Comparison of ENCODE assay signal across 17 cellular contexts in the genomic region with DNA sequence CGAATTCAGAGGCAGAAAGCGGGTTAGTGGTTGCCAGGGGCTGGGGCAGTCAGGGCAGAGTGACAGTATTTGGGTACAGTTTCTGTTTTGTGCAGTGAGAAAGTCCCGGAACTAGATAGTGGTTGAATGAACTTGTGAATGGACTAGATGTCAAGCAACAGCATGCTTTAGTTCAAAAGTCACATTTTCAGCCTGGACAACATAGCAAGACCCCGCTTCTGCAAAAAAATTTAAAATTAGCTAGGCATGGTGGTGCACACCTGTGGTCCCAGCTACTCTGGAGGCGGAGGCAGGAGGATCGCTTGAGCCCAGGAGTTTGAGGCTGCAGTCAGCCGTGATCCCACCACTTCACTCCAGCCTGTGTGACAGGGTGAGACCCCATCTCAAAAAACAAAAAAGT. TPM values are rescaled to one million over a fixed set of nuclear protein-coding genes. Genes with fewer than 3 reads are reported as not detected.
DNase-seq lines count a peak whose midpoint lies in the region; ATAC-seq, FAIRE-seq and TF ChIP-seq lines count a peak whose summit lies in the region.
"Had no signal": no experiment of that assay in that cellular context is flagged by ENCODE, and none has a peak within 500 bp of the region (broad histone marks: within the 10 kb centered on the region; RNA-seq: fewer than 3 reads in every experiment).

No MANE protein-coding gene starts in this region.

- peaks cover 4% of the 10 kb centered on the region; the same call in 1 of the 2 replicates for H4K20me1 ChIP-seq in K562 (replicated peaks; ENCODE audit: control insufficient read depth, insufficient read depth, low read length)

- H3K27ac Mint-ChIP-seq in activated CD4-positive, alpha-beta T cell treated with anti-CD3 and anti-CD28 coated beads, Interleukin-2, amount 10 ng/mL, durations not matched to agents 7 days and 5 days: peak overlapping the region; percentile 98
- H3K27ac Mint-ChIP-seq in progenitor cell of endocrine pancreas: peak overlapping the region; percentile 76
- H3K27ac Mint-ChIP-seq in activated CD8-positive, alpha-beta T cell treated with anti-CD3 and anti-CD28 coated beads, Interleukin-2, amount 10 ng/mL, durations not matched to agents 7 days and 5 days: no peak overlapping the region

- H3K4me1 ChIP-seq in K562 (replicated peaks in 1 of 2; ENCODE audit: control insufficient read depth in 2 of 2, insufficient read depth in 2 of 2, low read length in 2 of 2): peaks cover 9 to 72% of the 10 kb centered on the region in 2 experiments
- peaks cover 7 to 27% (median 10%) of the 10 kb centered on the region in 3 donors for H3K4me1 ChIP-seq in pancreas

- H3K4me1 Mint-ChIP-seq in activated CD4-positive, alpha-beta T cell treated with anti-CD3 and anti-CD28 coated beads, Interleukin-2, amount 10 ng/mL, durations not matched to agents 7 days and 5 days: peaks cover 76% of the 10 kb centered on the region
- H3K4me1 Mint-ChIP-seq in progenitor cell of endocrine pancreas (ENCODE audit: low read depth): peaks cover 9% of the 10 kb centered on the region
- H3K4me1 Mint-ChIP-seq in activated CD8-positive, alpha-beta T cell treated with anti-CD3 and anti-CD28 coated beads, Interleukin-2, amount 10 ng/mL, durations not matched to agents 7 days and 5 days (ENCODE audit: low read depth): peaks cover 84% of the 10 kb centered on the region

- CTCF ChIA-PET in activated CD4-positive, alpha-beta T cell treated with anti-CD3 and anti-CD28 coated beads, Interleukin-2, amount 10 ng/mL, durations not matched to agents 7 days and 5 days (lab: Charles Lee): interaction anchor here (1.4 kb wide), 1 partner anchor 17 kb away, joined by 3 read pairs; no protein-coding TSS in a partner anchor
- CTCF ChIA-PET in K562 (lab: Yijun Ruan, JAX; ENCODE audit: low intra/inter-chr PET ratio): no interaction called here
- CTCF ChIA-PET in activated CD8-positive, alpha-beta T cell treated with anti-CD3 and anti-CD28 coated beads, Interleukin-2, amount 10 ng/mL, durations not matched to agents 7 days and 5 days (lab: Charles Lee): interaction anchor here (0.8 to 3.8 kb wide), 2 partner anchors 49 to 52 kb away, joined by 3 to 30 read pairs; no protein-coding TSS in a partner anchor

- no peak for TF ChIP-seq CTCF in K562 (IDR thresholded peaks at IDR 0.05 in 2 of 3, conservative IDR thresholded peaks at IDR 0.05 in 1 of 3; ENCODE audit: insufficient read depth in 2 of 3, low read depth in 1 of 3, low read length in 3 of 3)
- TF ChIP-seq CTCF in progenitor cell of endocrine pancreas (IDR thresholded peaks at IDR 0.05; ENCODE audit: unreplicated experiment): no peak
- no peak for TF ChIP-seq CTCF in pancreas (IDR thresholded peaks at IDR 0.05)

- no peaks in the 10 kb centered on the region for H3K27me3 Mint-ChIP-seq in activated CD4-positive, alpha-beta T cell treated with anti-CD3 and anti-CD28 coated beads, Interleukin-2, amount 10 ng/mL, durations not matched to agents 7 days and 5 days
- no peaks in the 10 kb centered on the region for H3K27me3 Mint-ChIP-seq in progenitor cell of endocrine pancreas
- H3K27me3 Mint-ChIP-seq in activated CD8-positive, alpha-beta T cell treated with anti-CD3 and anti-CD28 coated beads, Interleukin-2, amount 10 ng/mL, durations not matched to agents 7 days and 5 days (ENCODE audit: low read depth): no peaks in the 10 kb centered on the region

- in situ Hi-C loops in K562 (cut with MboI): no loop called here

- no TSS peak for BruUV-seq in K562 (replicated peaks; lab: Mats Ljungman, UMichigan)

- H3K4me3 ChIP-seq in K562 (no peak overlapping the region), pancreas (no peak overlapping the region)
- H3K4me3 ChIP-seq: gastrocnemius medialis, prostate gland had no signal

- H2AFZ ChIP-seq in K562 (ENCODE audit: low read depth, low read length): no peak overlapping the region

- no peaks in the 10 kb centered on the region for H3K9me3 Mint-ChIP-seq in activated CD4-positive, alpha-beta T cell treated with anti-CD3 and anti-CD28 coated beads, Interleukin-2, amount 10 ng/mL, durations not matched to agents 7 days and 5 days
- H3K9me3 Mint-ChIP-seq in progenitor cell of endocrine pancreas (ENCODE audit: low read depth): no peaks in the 10 kb centered on the region
- no peaks in the 10 kb centered on the region for H3K9me3 Mint-ChIP-seq in activated CD8-positive, alpha-beta T cell treated with anti-CD3 and anti-CD28 coated beads, Interleukin-2, amount 10 ng/mL, durations not matched to agents 7 days and 5 days (ENCODE audit: insufficient read depth)

- no peak overlapping the region for H3K4me2 ChIP-seq in K562 (ENCODE audit: insufficient read depth, low read length)

- DNase-seq in activated CD4-positive, alpha-beta T cell treated with anti-CD3 and anti-CD28 coated beads, Interleukin-2, amount 10 ng/mL, durations not matched to agents 7 days and 5 days: no peak
- no peak for DNase-seq in activated CD4-positive, alpha-beta T cell treated with anti-CD3 and anti-CD28 coated beads, Interleukin-2, amount 50 U/mL, for 48 hours
- no peak for DNase-seq in GM12891 (ENCODE audit: insufficient read length, low spot score)
- no peak for DNase-seq in K562 (ENCODE audit: extremely low read depth in 1 of 4, low spot score in 3 of 4)
- no peak for DNase-seq in progenitor cell of endocrine pancreas (ENCODE audit: low spot score, unreplicated experiment)
- no peak for DNase-seq in activated CD8-positive, alpha-beta T cell treated with anti-CD3 and anti-CD28 coated beads, Interleukin-2, amount 10 ng/mL, durations not matched to agents 7 days and 5 days
- no peak for DNase-seq in GF-D8 (lab: John Stamatoyannopoulos, UW)
- no peak for DNase-seq in pancreas
- DNase-seq: activated CD8-positive, alpha-beta memory T cell treated with anti-CD3 and anti-CD28 coated beads for 24 hours; erythroblast; gastrocnemius medialis; MM.1S; NCI-H1694; stimulated activated naive CD4-positive, alpha-beta T cell treated with Interleukin-2 at 50 U/mL for 16 hours had no signal

- TF ChIP-seq EP300 in K562 (IDR thresholded peaks at IDR 0.05; ENCODE audit: low read length): no peak

- intact Hi-C loops in K562 (cut with micrococcal nuclease) (no loop called here), pancreas (cut with DNase I) (loop anchor here in 1 of 3 donors (5.0 kb wide), 1 partner anchor 90 kb away; no protein-coding TSS in a partner anchor)

- no peaks in the 10 kb centered on the region for H3K9me3 ChIP-seq in K562 (replicated peaks; ENCODE audit: control insufficient read depth, insufficient read depth, low read depth, low read length)
- H3K9me3 ChIP-seq in pancreas: no peaks in the 10 kb centered on the region
- H3K9me3 ChIP-seq: gastrocnemius medialis, prostate gland had no signal

- H3K79me2 ChIP-seq in K562 (ENCODE audit: control insufficient read depth, insufficient read depth, low read length): peaks cover 12% of the 10 kb centered on the region; the same call in 1 of the 3 replicates

- no peak overlapping the region for H3K9ac ChIP-seq in K562 (ENCODE audit: insufficient read depth in 1 of 2, low read depth in 2 of 2, low read length in 2 of 2)

- no peak for TF ChIP-seq POLR2A in GM12891 (IDR thresholded peaks at IDR 0.05; ENCODE audit: low read depth, low read length)
- no peak for TF ChIP-seq POLR2A in K562 (conservative IDR thresholded peaks at IDR 0.05)

- POLR2A ChIA-PET in activated CD4-positive, alpha-beta T cell treated with anti-CD3 and anti-CD28 coated beads, Interleukin-2, amount 10 ng/mL, durations not matched to agents 7 days and 5 days (lab: Charles Lee): no interaction called here
- POLR2A ChIA-PET in K562 (lab: Yijun Ruan, JAX): interaction anchor here (0.5 kb wide), 1 partner anchor 191 kb away, joined by 5 read pairs; no protein-coding TSS in a partner anchor
- POLR2A ChIA-PET in activated CD8-positive, alpha-beta T cell treated with anti-CD3 and anti-CD28 coated beads, Interleukin-2, amount 10 ng/mL, durations not matched to agents 7 days and 5 days (lab: Charles Lee): interaction anchor here (0.8 kb wide), 1 partner anchor 9 kb away, joined by 3 read pairs; no protein-coding TSS in a partner anchor

- TF ChIP-seq RAD21 in K562 (CRISPR knock-in tag; conservative IDR thresholded peaks at IDR 0.05 in 1 of 2, IDR thresholded peaks at IDR 0.05 in 1 of 2): no peak

- H3K4me3 Mint-ChIP-seq in activated CD4-positive, alpha-beta T cell treated with anti-CD3 and anti-CD28 coated beads, Interleukin-2, amount 10 ng/mL, durations not matched to agents 7 days and 5 days: no peak overlapping the region
- H3K4me3 Mint-ChIP-seq in progenitor cell of endocrine pancreas (ENCODE audit: low read depth): no peak overlapping the region
- H3K4me3 Mint-ChIP-seq in activated CD8-positive, alpha-beta T cell treated with anti-CD3 and anti-CD28 coated beads, Interleukin-2, amount 10 ng/mL, durations not matched to agents 7 days and 5 days: no peak overlapping the region

- H3K36me3 ChIP-seq in K562 (ENCODE audit: control insufficient read depth, insufficient read depth, low read length): peaks cover 5% of the 10 kb centered on the region; the same call in 1 of the 3 replicates
- H3K36me3 ChIP-seq in pancreas: peaks cover 0 to 9% (median 0%) of the 10 kb centered on the region in 3 donors
- H3K36me3 ChIP-seq: gastrocnemius medialis, prostate gland had no signal

- ATAC-seq in K562: no peak
- no peak for ATAC-seq in activated CD8-positive, alpha-beta T cell treated with anti-CD3 and anti-CD28 coated beads, Interleukin-2, amount 10 ng/mL, durations not matched to agents 7 days and 5 days
- ATAC-seq in pancreas: no peak
- ATAC-seq: gastrocnemius medialis, Panc1 had no signal

- no peaks in the 10 kb centered on the region for H3K27me3 ChIP-seq in K562 (ENCODE audit: control insufficient read depth in 2 of 2, insufficient read depth in 2 of 2, low read length in 2 of 2)
- no peaks in the 10 kb centered on the region for H3K27me3 ChIP-seq in pancreas
- H3K27me3 ChIP-seq: brain microvascular endothelial cell, gastrocnemius medialis had no signal

- 88% methylated on average over 7 of the region's 7 CpGs for WGBS in K562 (ENCODE audit: insufficient coverage, low coverage, missing lambda C conversion rate)
- 97 to 98% methylated on average over 7 of the region's 7 CpGs for WGBS in pancreas, 2 donors

- peaks cover 21% of the 10 kb centered on the region for H3K36me3 Mint-ChIP-seq in activated CD4-positive, alpha-beta T cell treated with anti-CD3 and anti-CD28 coated beads, Interleukin-2, amount 10 ng/mL, durations not matched to agents 7 days and 5 days (ENCODE audit: low read depth)
- H3K36me3 Mint-ChIP-seq in progenitor cell of endocrine pancreas (ENCODE audit: insufficient read depth): peaks cover 10% of the 10 kb centered on the region
- peaks cover 44% of the 10 kb centered on the region for H3K36me3 Mint-ChIP-seq in activated CD8-positive, alpha-beta T cell treated with anti-CD3 and anti-CD28 coated beads, Interleukin-2, amount 10 ng/mL, durations not matched to agents 7 days and 5 days (ENCODE audit: low read depth)

- H3K9me1 ChIP-seq in K562 (ENCODE audit: control insufficient read depth, insufficient read depth, low read length): no peaks in the 10 kb centered on the region

- FAIRE-seq in GM12891 (lab: Jason Lieb, UNC) (peak; percentile 59), K562 (lab: Jason Lieb, UNC) (no peak), pancreas (lab: Jason Lieb, UNC) (no peak)

- H3K27ac ChIP-seq in K562 (ENCODE audit: extremely low read depth, low read depth, low read length) (no peak overlapping the region), pancreas (no peak overlapping the region)
- H3K27ac ChIP-seq: brain microvascular endothelial cell had no signal

RNA-seq across cellular contexts. Expression of a gene that starts 8.4 kb away (rescaled TPM):
- 10 to 100 TPM; 73.6 to 74.4 TPM for total RNA-seq in activated CD4-positive, alpha-beta T cell treated with anti-CD3 and anti-CD28 coated beads, Interleukin-2, amount 10 ng/mL, durations not matched to agents 7 days and 5 days
- polyA plus RNA-seq in GM12891 (2012; ENCODE audit: low read depth, missing spikeins): 7.0 TPM
- total RNA-seq in K562 (2011; cell fraction: chromatin; rRNA removed; ENCODE audit: low replicate concordance): 19.9 and 65.7 TPM in 2 replicates
- total RNA-seq in K562 (2011; cell fraction: nucleolus; rRNA removed): 52.4 and 65.7 TPM in 2 replicates
- total RNA-seq in K562 (2011; cell fraction: nucleoplasm; rRNA removed): 25.2 and 35.0 TPM in 2 replicates
- 7.1 and 12.0 TPM in 2 replicates for total RNA-seq in K562 (2014; rRNA removed)
- 0.69 and 0.73 TPM in 2 replicates for total RNA-seq in K562 (2014; rRNA removed; fragmentation: Illumina TruSeq; extraction: Trizol)
- total RNA-seq in K562 (2015; rRNA removed; fragmentation: Illumina TruSeq; extraction: Trizol): 2.3 and 2.8 TPM in 2 replicates
- 26.7 and 31.4 TPM in 2 replicates for total RNA-seq in K562 (2021)
- 1.2 and 2.2 TPM in 2 replicates for polyA plus RNA-seq in K562 (2011; rRNA removed)
- 2.9 and 4.9 TPM in 2 replicates for polyA plus RNA-seq in K562 (2011; cell fraction: cytosol; rRNA removed)
- 13.3 and 22.9 TPM in 2 replicates for polyA plus RNA-seq in K562 (2011; cell fraction: nucleus; rRNA removed)
- polyA plus RNA-seq in K562 (2012): 10.2 and 14.1 TPM in 2 replicates
- polyA plus RNA-seq in K562 (2014; fragmentation: Illumina TruSeq; extraction: Trizol): 2.6 and 6.3 TPM in 2 replicates
- under 1 TPM; 0.03 to 0.04 TPM for polyA plus RNA-seq in K562 (2014; fragmentation: Nextera tagmentation; extraction: Ambion mirVana)
- polyA plus RNA-seq in K562 (2014; rRNA removed): 8.2 and 8.6 TPM in 2 replicates
- polyA minus RNA-seq in K562 (2011; rRNA and poly(A)+ RNA removed): 2.0 and 2.8 TPM in 2 replicates
- polyA minus RNA-seq in K562 (2011; cell fraction: cytosol; rRNA and poly(A)+ RNA removed): 35.0 and 45.4 TPM in 2 replicates
- polyA minus RNA-seq in K562 (2011; cell fraction: nucleus; rRNA and poly(A)+ RNA removed): 15.9 and 18.9 TPM in 2 replicates
- 109 and 130 TPM in 2 replicates for total RNA-seq in progenitor cell of endocrine pancreas
- total RNA-seq in activated CD8-positive, alpha-beta T cell treated with anti-CD3 and anti-CD28 coated beads, Interleukin-2, amount 10 ng/mL, durations not matched to agents 7 days and 5 days: 10 to 100 TPM; 86.6 to 94.1 TPM
- 10 to 100 TPM; 19.6 to 39.8 (median 25.6) TPM for total RNA-seq in pancreas
- polyA plus RNA-seq in pancreas: 10 to 100 TPM in 1 of 2 donors, 1 to 10 TPM in 1; 9.3 to 20.1 TPM

RNA-seq across cellular contexts. Expression of a gene that starts 54.6 kb away (rescaled TPM):
- total RNA-seq in activated CD4-positive, alpha-beta T cell treated with anti-CD3 and anti-CD28 coated beads, Interleukin-2, amount 10 ng/mL, durations not matched to agents 7 days and 5 days: 10 to 100 TPM; 72.1 to 74.5 TPM
- 31.0 TPM for polyA plus RNA-seq in GM12891 (2012; ENCODE audit: low read depth, missing spikeins)
- total RNA-seq in K562 (2011; cell fraction: chromatin; rRNA removed; ENCODE audit: low replicate concordance): 131 and 191 TPM in 2 replicates
- total RNA-seq in K562 (2011; cell fraction: nucleolus; rRNA removed): 87.9 and 99.6 TPM in 2 replicates
- total RNA-seq in K562 (2011; cell fraction: nucleoplasm; rRNA removed): 87.4 and 93.4 TPM in 2 replicates
- total RNA-seq in K562 (2014; rRNA removed) (17.1 and 20.1 TPM in 2 replicates), K562 (2014; rRNA removed; fragmentation: Illumina TruSeq; extraction: Trizol) (9.1 and 9.3 TPM in 2 replicates), K562 (2015; rRNA removed; fragmentation: Illumina TruSeq; extraction: Trizol) (8.7 and 11.1 TPM in 2 replicates), K562 (2021) (56.1 and 62.8 TPM in 2 replicates), progenitor cell of endocrine pancreas (76.1 and 78.8 TPM in 2 replicates), pancreas (10 to 100 TPM; 32.1 to 46.6 (median 39.5) TPM)
- polyA plus RNA-seq in K562 (2011; rRNA removed) (14.0 and 25.1 TPM in 2 replicates), K562 (2014; fragmentation: Illumina TruSeq; extraction: Trizol) (44.6 and 47.6 TPM in 2 replicates), K562 (2014; fragmentation: Nextera tagmentation; extraction: Ambion mirVana) (10 to 100 TPM in 1 of 2 experiments, 1 to 10 TPM in 1; 8.3 to 12.0 TPM), K562 (2014; rRNA removed) (30.9 and 32.2 TPM in 2 replicates), pancreas (10 to 100 TPM; 49.7 to 66.9 TPM)
- polyA plus RNA-seq in K562 (2011; cell fraction: cytosol; rRNA removed): 14.1 and 19.3 TPM in 2 replicates
- 83.4 and 92.4 TPM in 2 replicates for polyA plus RNA-seq in K562 (2011; cell fraction: nucleus; rRNA removed)
- 40.9 and 50.7 TPM in 2 replicates for polyA plus RNA-seq in K562 (2012)
- 9.3 and 13.0 TPM in 2 replicates for polyA minus RNA-seq in K562 (2011; rRNA and poly(A)+ RNA removed)
- 32.1 and 45.6 TPM in 2 replicates for polyA minus RNA-seq in K562 (2011; cell fraction: cytosol; rRNA and poly(A)+ RNA removed)
- polyA minus RNA-seq in K562 (2011; cell fraction: nucleus; rRNA and poly(A)+ RNA removed): 19.7 and 31.5 TPM in 2 replicates
- 10 to 100 TPM; 86.8 to 89.2 TPM for total RNA-seq in activated CD8-positive, alpha-beta T cell treated with anti-CD3 and anti-CD28 coated beads, Interleukin-2, amount 10 ng/mL, durations not matched to agents 7 days and 5 days
